ENCODE assay signal across 2 cellular contexts in the genomic region with DNA sequence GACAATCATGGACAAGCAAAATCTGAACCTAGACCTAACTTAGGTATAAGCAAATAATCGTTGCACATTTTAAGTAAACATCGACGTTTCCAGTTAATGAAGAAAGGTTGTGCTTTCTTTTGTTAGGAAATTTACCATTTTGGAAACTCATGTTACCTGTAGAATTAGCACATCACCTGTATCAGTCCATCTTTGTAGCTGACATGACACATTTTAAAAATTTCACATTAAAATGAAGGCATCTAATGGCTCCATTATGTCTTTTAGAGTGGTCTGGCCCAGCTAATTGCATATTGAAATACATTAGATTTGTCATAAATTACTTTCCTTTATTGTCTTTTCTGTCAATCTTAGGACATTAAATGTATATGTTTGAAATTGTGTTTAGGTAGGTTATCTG.
TF ChIP-seq lines count a peak whose summit lies in the region.

No MANE protein-coding gene starts in this region.

TF ChIP-seq in IMR-90, 13 proteins besides CTCF, POLR2A, EP300 and RAD21:
- no peak for TF ChIP-seq RFX5 (IDR thresholded peaks at IDR 0.05; ENCODE audit: low read depth, low read length)
- TF ChIP-seq MAFK (IDR thresholded peaks at IDR 0.05; ENCODE audit: low read depth, low read length): peak; percentile 43

TF ChIP-seq in H1, 55 proteins besides CTCF, POLR2A, EP300 and RAD21:
- TF ChIP-seq GABPA (IDR thresholded peaks at IDR 0.05; ENCODE audit: borderline replicate concordance, insufficient read depth, low read length) (no peak), RXRA (IDR thresholded peaks at IDR 0.05; ENCODE audit: insufficient read depth, low read depth, low read length) (no peak), FOSL1 (IDR thresholded peaks at IDR 0.05; ENCODE audit: insufficient read depth, low read depth, low read length) (no peak), CHD2 (IDR thresholded peaks at IDR 0.05; ENCODE audit: low read length) (no peak), JUND (IDR thresholded peaks at IDR 0.05; ENCODE audit: low read length) (no peak), SUZ12 (IDR thresholded peaks at IDR 0.05; ENCODE audit: low read length) (no peak), SIN3A (conservative IDR thresholded peaks at IDR 0.05 in 1 of 2, IDR thresholded peaks at IDR 0.05 in 1 of 2; ENCODE audit: low read depth in 1 of 2, low read length in 2 of 2) (no peak), KDM5A (IDR thresholded peaks at IDR 0.05; ENCODE audit: low read length) (no peak), TAF1 (IDR thresholded peaks at IDR 0.05; ENCODE audit: low read depth, low read length) (no peak)
TF ChIP-seq in H1: peak in this region for 0.
